In genomic region chr16:23240994-23241393, GRCh38 we compare ENCODE assay signal across 1 cellular context.
TF ChIP-seq lines count a peak whose summit lies in the region.

No MANE protein-coding gene starts in this region.

TF ChIP-seq in HepG2, 621 proteins besides CTCF, POLR2A, EP300 and RAD21 (continued from another document and continues in another):
- TF ChIP-seq, protein P1, sequence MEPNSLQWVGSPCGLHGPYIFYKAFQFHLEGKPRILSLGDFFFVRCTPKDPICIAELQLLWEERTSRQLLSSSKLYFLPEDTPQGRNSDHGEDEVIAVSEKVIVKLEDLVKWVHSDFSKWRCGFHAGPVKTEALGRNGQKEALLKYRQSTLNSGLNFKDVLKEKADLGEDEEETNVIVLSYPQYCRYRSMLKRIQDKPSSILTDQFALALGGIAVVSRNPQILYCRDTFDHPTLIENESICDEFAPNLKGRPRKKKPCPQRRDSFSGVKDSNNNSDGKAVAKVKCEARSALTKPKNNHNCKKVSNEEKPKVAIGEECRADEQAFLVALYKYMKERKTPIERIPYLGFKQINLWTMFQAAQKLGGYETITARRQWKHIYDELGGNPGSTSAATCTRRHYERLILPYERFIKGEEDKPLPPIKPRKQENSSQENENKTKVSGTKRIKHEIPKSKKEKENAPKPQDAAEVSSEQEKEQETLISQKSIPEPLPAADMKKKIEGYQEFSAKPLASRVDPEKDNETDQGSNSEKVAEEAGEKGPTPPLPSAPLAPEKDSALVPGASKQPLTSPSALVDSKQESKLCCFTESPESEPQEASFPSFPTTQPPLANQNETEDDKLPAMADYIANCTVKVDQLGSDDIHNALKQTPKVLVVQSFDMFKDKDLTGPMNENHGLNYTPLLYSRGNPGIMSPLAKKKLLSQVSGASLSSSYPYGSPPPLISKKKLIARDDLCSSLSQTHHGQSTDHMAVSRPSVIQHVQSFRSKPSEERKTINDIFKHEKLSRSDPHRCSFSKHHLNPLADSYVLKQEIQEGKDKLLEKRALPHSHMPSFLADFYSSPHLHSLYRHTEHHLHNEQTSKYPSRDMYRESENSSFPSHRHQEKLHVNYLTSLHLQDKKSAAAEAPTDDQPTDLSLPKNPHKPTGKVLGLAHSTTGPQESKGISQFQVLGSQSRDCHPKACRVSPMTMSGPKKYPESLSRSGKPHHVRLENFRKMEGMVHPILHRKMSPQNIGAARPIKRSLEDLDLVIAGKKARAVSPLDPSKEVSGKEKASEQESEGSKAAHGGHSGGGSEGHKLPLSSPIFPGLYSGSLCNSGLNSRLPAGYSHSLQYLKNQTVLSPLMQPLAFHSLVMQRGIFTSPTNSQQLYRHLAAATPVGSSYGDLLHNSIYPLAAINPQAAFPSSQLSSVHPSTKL (CRISPR knock-in tag; IDR thresholded peaks at IDR 0.05): peak; percentile 79
- TF ChIP-seq TEAD2 (CRISPR knock-in tag; IDR thresholded peaks at IDR 0.05) (no peak), SMAD9 (CRISPR knock-in tag; IDR thresholded peaks at IDR 0.05) (no peak), SCMH1 (CRISPR knock-in tag; IDR thresholded peaks at IDR 0.05; ENCODE audit: borderline replicate concordance) (no peak), ZNF770 (CRISPR knock-in tag; IDR thresholded peaks at IDR 0.05) (no peak), ZNF672 (CRISPR knock-in tag; IDR thresholded peaks at IDR 0.05) (no peak), HOXA3 (CRISPR knock-in tag; IDR thresholded peaks at IDR 0.05) (no peak), ZNF550 (CRISPR knock-in tag; IDR thresholded peaks at IDR 0.05; ENCODE audit: borderline replicate concordance) (no peak), CHD2 (IDR thresholded peaks at IDR 0.05; ENCODE audit: low read depth, low read length) (no peak), CREM (IDR thresholded peaks at IDR 0.05) (peak; percentile 41; the same call in 1 of the 2 replicates), CREM (CRISPR knock-in tag; IDR thresholded peaks at IDR 0.05) (no peak), NONO (IDR thresholded peaks at IDR 0.05) (no peak), NONO (CRISPR knock-in tag; conservative IDR thresholded peaks at IDR 0.05) (peak; percentile 38; the same call in 1 of the 2 replicates), MIXL1 (CRISPR knock-in tag; IDR thresholded peaks at IDR 0.05) (peak; percentile 43; the same call in 1 of the 2 replicates), GFI1 (CRISPR knock-in tag; IDR thresholded peaks at IDR 0.05; ENCODE audit: borderline replicate concordance) (peak; percentile 90), FOXJ3 (CRISPR knock-in tag; IDR thresholded peaks at IDR 0.05; ENCODE audit: borderline replicate concordance) (peak; percentile 62; the same call in 1 of the 2 replicates), ZNF253 (CRISPR knock-in tag; IDR thresholded peaks at IDR 0.05; ENCODE audit: borderline replicate concordance) (no peak), ZEB1 (IDR thresholded peaks at IDR 0.05; ENCODE audit: insufficient replicate concordance, low read depth) (no peak), ZBTB34 (CRISPR knock-in tag; IDR thresholded peaks at IDR 0.05) (no peak), FOXP1 (IDR thresholded peaks at IDR 0.05) (no peak), FOXP1 (CRISPR knock-in tag; IDR thresholded peaks at IDR 0.05) (peak; percentile 73), AFF4 (CRISPR knock-in tag; IDR thresholded peaks at IDR 0.05) (no peak), HNF4G (IDR thresholded peaks at IDR 0.05; ENCODE audit: borderline replicate concordance, low read depth, low read length) (no peak), HNF4G (CRISPR knock-in tag; IDR thresholded peaks at IDR 0.05; ENCODE audit: borderline replicate concordance, low read depth) (no peak), FOXA1 (IDR thresholded peaks at IDR 0.05) (no peak), FOXA1 (CRISPR knock-in tag; IDR thresholded peaks at IDR 0.05) (peak; percentile 77), TCF7 (IDR thresholded peaks at IDR 0.05; ENCODE audit: low read depth) (peak; percentile 64; the same call in 1 of the 2 replicates), NR2F6 (IDR thresholded peaks at IDR 0.05) (peak; percentile 98), NR2F6 (CRISPR knock-in tag; IDR thresholded peaks at IDR 0.05) (peak; percentile 64), LCORL (IDR thresholded peaks at IDR 0.05) (no peak), LCORL (CRISPR knock-in tag; IDR thresholded peaks at IDR 0.05) (no peak), RBFOX2 (IDR thresholded peaks at IDR 0.05; ENCODE audit: low read depth, low read length) (no peak), RXRB (CRISPR knock-in tag; IDR thresholded peaks at IDR 0.05; ENCODE audit: borderline replicate concordance) (peak; percentile 59)
- TF ChIP-seq, protein P2, sequence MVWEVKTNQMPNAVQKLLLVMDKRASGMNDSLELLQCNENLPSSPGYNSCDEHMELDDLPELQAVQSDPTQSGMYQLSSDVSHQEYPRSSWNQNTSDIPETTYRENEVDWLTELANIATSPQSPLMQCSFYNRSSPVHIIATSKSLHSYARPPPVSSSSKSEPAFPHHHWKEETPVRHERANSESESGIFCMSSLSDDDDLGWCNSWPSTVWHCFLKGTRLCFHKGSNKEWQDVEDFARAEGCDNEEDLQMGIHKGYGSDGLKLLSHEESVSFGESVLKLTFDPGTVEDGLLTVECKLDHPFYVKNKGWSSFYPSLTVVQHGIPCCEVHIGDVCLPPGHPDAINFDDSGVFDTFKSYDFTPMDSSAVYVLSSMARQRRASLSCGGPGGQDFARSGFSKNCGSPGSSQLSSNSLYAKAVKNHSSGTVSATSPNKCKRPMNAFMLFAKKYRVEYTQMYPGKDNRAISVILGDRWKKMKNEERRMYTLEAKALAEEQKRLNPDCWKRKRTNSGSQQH (CRISPR knock-in tag; IDR thresholded peaks at IDR 0.05; ENCODE audit: low read depth): no peak
- TF ChIP-seq, protein P3, sequence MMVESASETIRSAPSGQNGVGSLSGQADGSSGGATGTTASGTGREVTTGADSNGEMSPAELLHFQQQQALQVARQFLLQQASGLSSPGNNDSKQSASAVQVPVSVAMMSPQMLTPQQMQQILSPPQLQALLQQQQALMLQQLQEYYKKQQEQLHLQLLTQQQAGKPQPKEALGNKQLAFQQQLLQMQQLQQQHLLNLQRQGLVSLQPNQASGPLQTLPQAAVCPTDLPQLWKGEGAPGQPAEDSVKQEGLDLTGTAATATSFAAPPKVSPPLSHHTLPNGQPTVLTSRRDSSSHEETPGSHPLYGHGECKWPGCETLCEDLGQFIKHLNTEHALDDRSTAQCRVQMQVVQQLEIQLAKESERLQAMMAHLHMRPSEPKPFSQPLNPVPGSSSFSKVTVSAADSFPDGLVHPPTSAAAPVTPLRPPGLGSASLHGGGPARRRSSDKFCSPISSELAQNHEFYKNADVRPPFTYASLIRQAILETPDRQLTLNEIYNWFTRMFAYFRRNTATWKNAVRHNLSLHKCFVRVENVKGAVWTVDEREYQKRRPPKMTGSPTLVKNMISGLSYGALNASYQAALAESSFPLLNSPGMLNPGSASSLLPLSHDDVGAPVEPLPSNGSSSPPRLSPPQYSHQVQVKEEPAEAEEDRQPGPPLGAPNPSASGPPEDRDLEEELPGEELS (CRISPR knock-in tag; IDR thresholded peaks at IDR 0.05): 0 out of 2 replicates have a peak, but pooled peaks have one; percentile 19
- TF ChIP-seq, protein P4, sequence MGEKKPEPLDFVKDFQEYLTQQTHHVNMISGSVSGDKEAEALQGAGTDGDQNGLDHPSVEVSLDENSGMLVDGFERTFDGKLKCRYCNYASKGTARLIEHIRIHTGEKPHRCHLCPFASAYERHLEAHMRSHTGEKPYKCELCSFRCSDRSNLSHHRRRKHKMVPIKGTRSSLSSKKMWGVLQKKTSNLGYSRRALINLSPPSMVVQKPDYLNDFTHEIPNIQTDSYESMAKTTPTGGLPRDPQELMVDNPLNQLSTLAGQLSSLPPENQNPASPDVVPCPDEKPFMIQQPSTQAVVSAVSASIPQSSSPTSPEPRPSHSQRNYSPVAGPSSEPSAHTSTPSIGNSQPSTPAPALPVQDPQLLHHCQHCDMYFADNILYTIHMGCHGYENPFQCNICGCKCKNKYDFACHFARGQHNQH (CRISPR knock-in tag; IDR thresholded peaks at IDR 0.05): no peak
- TF ChIP-seq, protein P5, sequence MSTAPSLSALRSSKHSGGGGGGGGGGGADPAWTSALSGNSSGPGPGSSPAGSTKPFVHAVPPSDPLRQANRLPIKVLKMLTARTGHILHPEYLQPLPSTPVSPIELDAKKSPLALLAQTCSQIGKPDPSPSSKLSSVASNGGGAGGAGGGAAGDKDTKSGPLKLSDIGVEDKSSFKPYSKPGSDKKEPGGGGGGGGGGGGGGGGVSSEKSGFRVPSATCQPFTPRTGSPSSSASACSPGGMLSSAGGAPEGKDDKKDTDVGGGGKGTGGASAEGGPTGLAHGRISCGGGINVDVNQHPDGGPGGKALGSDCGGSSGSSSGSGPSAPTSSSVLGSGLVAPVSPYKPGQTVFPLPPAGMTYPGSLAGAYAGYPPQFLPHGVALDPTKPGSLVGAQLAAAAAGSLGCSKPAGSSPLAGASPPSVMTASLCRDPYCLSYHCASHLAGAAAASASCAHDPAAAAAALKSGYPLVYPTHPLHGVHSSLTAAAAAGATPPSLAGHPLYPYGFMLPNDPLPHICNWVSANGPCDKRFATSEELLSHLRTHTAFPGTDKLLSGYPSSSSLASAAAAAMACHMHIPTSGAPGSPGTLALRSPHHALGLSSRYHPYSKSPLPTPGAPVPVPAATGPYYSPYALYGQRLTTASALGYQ (CRISPR knock-in tag; IDR thresholded peaks at IDR 0.05): peak; percentile 86
- TF ChIP-seq, protein P6, sequence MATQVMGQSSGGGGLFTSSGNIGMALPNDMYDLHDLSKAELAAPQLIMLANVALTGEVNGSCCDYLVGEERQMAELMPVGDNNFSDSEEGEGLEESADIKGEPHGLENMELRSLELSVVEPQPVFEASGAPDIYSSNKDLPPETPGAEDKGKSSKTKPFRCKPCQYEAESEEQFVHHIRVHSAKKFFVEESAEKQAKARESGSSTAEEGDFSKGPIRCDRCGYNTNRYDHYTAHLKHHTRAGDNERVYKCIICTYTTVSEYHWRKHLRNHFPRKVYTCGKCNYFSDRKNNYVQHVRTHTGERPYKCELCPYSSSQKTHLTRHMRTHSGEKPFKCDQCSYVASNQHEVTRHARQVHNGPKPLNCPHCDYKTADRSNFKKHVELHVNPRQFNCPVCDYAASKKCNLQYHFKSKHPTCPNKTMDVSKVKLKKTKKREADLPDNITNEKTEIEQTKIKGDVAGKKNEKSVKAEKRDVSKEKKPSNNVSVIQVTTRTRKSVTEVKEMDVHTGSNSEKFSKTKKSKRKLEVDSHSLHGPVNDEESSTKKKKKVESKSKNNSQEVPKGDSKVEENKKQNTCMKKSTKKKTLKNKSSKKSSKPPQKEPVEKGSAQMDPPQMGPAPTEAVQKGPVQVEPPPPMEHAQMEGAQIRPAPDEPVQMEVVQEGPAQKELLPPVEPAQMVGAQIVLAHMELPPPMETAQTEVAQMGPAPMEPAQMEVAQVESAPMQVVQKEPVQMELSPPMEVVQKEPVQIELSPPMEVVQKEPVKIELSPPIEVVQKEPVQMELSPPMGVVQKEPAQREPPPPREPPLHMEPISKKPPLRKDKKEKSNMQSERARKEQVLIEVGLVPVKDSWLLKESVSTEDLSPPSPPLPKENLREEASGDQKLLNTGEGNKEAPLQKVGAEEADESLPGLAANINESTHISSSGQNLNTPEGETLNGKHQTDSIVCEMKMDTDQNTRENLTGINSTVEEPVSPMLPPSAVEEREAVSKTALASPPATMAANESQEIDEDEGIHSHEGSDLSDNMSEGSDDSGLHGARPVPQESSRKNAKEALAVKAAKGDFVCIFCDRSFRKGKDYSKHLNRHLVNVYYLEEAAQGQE (IDR thresholded peaks at IDR 0.05; ENCODE audit: borderline replicate concordance in 1 of 2, low read depth in 1 of 2, low read length in 2 of 2): peak in 1 of 2 experiments; percentile 44; a peak in 1 of 4 replicates
